Comparison of ENCODE assay signal across 29 cellular contexts in genomic region chr18:49231541-49231940, GRCh38.
"Had no signal": no experiment of that assay in that cellular context is flagged by ENCODE, and none has a peak within 500 bp of the region (broad histone marks: within the 10 kb centered on the region; RNA-seq: fewer than 3 reads in every experiment).

No MANE protein-coding gene starts in this region.

- DNase-seq: colonic mucosa; cortex of kidney; dermis blood vessel endothelial cell; dorsolateral prefrontal cortex; effector CD4-positive, alpha-beta T cell; effector CD8-positive, alpha-beta T cell; effector memory CD4-positive, alpha-beta T cell; effector memory CD8-positive, alpha-beta T cell; endodermal cell; erythroblast; esophagus squamous epithelium; foreskin fibroblast; foreskin keratinocyte; foreskin melanocyte; gastrocnemius medialis; glutamatergic neuron; head of caudate nucleus; heart left ventricle; heart right ventricle had no signal

- H3K27ac Mint-ChIP-seq: dendritic cell treated with granulocyte-macrophage colony-stimulating factor and Interleukin-4, amounts not matched to agents 40 ng/mL and 50 ng/mL, for 4 days; effector memory CD8-positive, alpha-beta T cell; endodermal cell had no signal

- H3K27me3 ChIP-seq: colonic mucosa, dorsolateral prefrontal cortex, esophagus muscularis mucosa, esophagus squamous epithelium, foreskin keratinocyte, gastrocnemius medialis, gastroesophageal sphincter, heart left ventricle, heart right ventricle had no signal

- H3K27me3 Mint-ChIP-seq: effector memory CD8-positive, alpha-beta T cell had no signal

- H3K4me1 Mint-ChIP-seq: endodermal cell had no signal

- FAIRE-seq: colon, endometrium, endothelial cell of umbilical vein, frontal cortex had no signal

- H3K27ac ChIP-seq: colonic mucosa, coronary artery, dorsolateral prefrontal cortex, epithelial cell of prostate, esophagus muscularis mucosa, esophagus squamous epithelium, foreskin keratinocyte, gastrocnemius medialis, gastroesophageal sphincter, heart left ventricle had no signal

- H3K36me3 ChIP-seq: colonic mucosa, gastrocnemius medialis, heart left ventricle had no signal

- H3K9me3 Mint-ChIP-seq: dendritic cell treated with granulocyte-macrophage colony-stimulating factor and Interleukin-4, amounts not matched to agents 40 ng/mL and 50 ng/mL, for 4 days; effector memory CD8-positive, alpha-beta T cell had no signal

- H3K4me1 ChIP-seq: colonic mucosa, gastrocnemius medialis had no signal

- H3K4me3 ChIP-seq: colonic mucosa, coronary artery, dorsolateral prefrontal cortex, esophagus muscularis mucosa, esophagus squamous epithelium, gastrocnemius medialis, gastroesophageal sphincter, heart left ventricle, heart right ventricle had no signal

- ATAC-seq: effector memory CD8-positive, alpha-beta T cell; esophagus mucosa; foreskin keratinocyte; gastrocnemius medialis; gastroesophageal sphincter had no signal

- H3K9me3 ChIP-seq: colonic mucosa, esophagus muscularis mucosa, esophagus squamous epithelium, gastrocnemius medialis, gastroesophageal sphincter had no signal

- H3K4me3 Mint-ChIP-seq: dendritic cell treated with granulocyte-macrophage colony-stimulating factor and Interleukin-4, amounts not matched to agents 40 ng/mL and 50 ng/mL, for 4 days; effector memory CD8-positive, alpha-beta T cell; endodermal cell had no signal
